ENCODE assay signal across 10 cellular contexts in the genomic region with DNA sequence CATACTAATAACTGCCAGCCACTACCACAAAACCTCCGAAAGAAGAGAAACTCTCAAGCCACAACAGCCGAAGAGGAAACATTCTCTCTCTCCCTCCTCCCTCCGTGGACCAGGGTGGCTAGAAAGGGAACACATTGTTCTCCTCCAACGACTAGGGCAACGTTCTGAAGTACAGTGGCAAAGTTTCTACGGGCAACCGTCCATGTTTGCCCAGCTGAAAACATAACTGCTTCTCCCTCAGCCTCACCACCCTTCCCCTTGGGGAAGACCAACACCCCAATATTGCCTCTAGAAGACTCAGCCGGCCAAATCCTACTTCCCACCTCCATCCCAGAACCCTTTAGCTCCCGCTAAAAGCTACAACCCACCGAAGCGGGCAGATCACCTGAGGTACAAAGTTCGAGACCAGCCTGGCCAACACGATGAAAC. TPM values are rescaled to one million over a fixed set of nuclear protein-coding genes. Genes with fewer than 3 reads are reported as not detected.
DNase-seq lines count a peak whose midpoint lies in the region; ATAC-seq, FAIRE-seq and TF ChIP-seq lines count a peak whose summit lies in the region.
"Had no signal": no experiment of that assay in that cellular context is flagged by ENCODE, and none has a peak within 500 bp of the region (broad histone marks: within the 10 kb centered on the region; RNA-seq: fewer than 3 reads in every experiment).

No MANE protein-coding gene starts in this region.

- H3K4me3 ChIP-seq in Peyer's patch = peak overlapping the region; percentile 54 to 77 (median 66)
- peak overlapping the region; percentile 68 to 99 (median 96) for H3K4me3 ChIP-seq in H1 (ENCODE audit: extremely low read depth in 1 of 4, insufficient read depth in 2 of 4, low read depth in 3 of 4, low read length in 4 of 4)

- no peak overlapping the region for H4K5ac ChIP-seq in H1 (ENCODE audit: insufficient read length, low read depth, low read length)

- H3K79me1 ChIP-seq in H1 (ENCODE audit: low read depth, low read length) = peaks cover 10% of the 10 kb centered on the region

- TF ChIP-seq POLR2A in Peyer's patch (IDR thresholded peaks at IDR 0.05) = no peak
- TF ChIP-seq POLR2A in H1 (IDR thresholded peaks at IDR 0.05; ENCODE audit: control extremely low read depth in 1 of 2, low read depth in 2 of 2, low read length in 2 of 2) = no peak; a peak in 1 of 3 replicates

- H3K27me3 ChIP-seq in Peyer's patch (no peaks in the 10 kb centered on the region), H1 (replicated peaks in 1 of 4; ENCODE audit: control insufficient read depth in 3 of 4, extremely low read depth in 1 of 4, insufficient read depth in 3 of 4, low read length in 3 of 4) (no peaks in the 10 kb centered on the region; a peak in 1 of 7 replicates)

- no peak for TF ChIP-seq RAD21 in H1 (IDR thresholded peaks at IDR 0.05 in 1 of 2, conservative IDR thresholded peaks at IDR 0.05 in 1 of 2; ENCODE audit: low read depth in 2 of 2, low read length in 2 of 2)

- peak; percentile 78 for DNase-seq in SIG-M5 treated with dmso at 0.1 percent for 504 hours (lab: John Stamatoyannopoulos, UW; ENCODE audit: unreplicated experiment)
- DNase-seq in SIG-M5 (lab: John Stamatoyannopoulos, UW) = no peak
- no peak for DNase-seq in Peyer's patch
- DNase-seq in H1 (ENCODE audit: low read depth in 1 of 2, low spot score in 2 of 2) = no peak
- no peak for DNase-seq in natural killer cell
- no peak for DNase-seq in NK-92 (lab: John Stamatoyannopoulos, UW; ENCODE audit: unreplicated experiment)
- DNase-seq in HPDE6-E6E7 (ENCODE audit: extremely low spot score) = no peak
- DNase-seq in left lobe of liver (ENCODE audit: low spot score) = no peak

- H3K79me2 ChIP-seq in H1 (ENCODE audit: control insufficient read depth in 1 of 2, insufficient read depth in 2 of 2, low read length in 2 of 2) = peaks cover 33 to 68% of the 10 kb centered on the region in 2 experiments

- peak overlapping the region; percentile 13 to 94 (median 72) for H3K9ac ChIP-seq in H1 (replicated peaks in 1 of 4; ENCODE audit: extremely low read depth in 1 of 4, low read depth in 3 of 4, low read length in 3 of 4)

- no peak overlapping the region; the same call in 1 of the 2 replicates for H4K8ac ChIP-seq in H1 (ENCODE audit: extremely low read depth, insufficient read depth, low read length)

- peaks cover 27 to 44% of the 10 kb centered on the region in 2 experiments for H4K20me1 ChIP-seq in H1 (replicated peaks in 1 of 2; ENCODE audit: control insufficient read depth in 1 of 2, insufficient read depth in 2 of 2, low read length in 2 of 2)

- CTCF ChIA-PET in H1 (lab: Charles Lee; ENCODE audit: partially characterized antibody) = interaction anchor here (0.8 to 1.8 kb wide), 6 partner anchors 9 to 393 kb away, joined by 3 to 7 read pairs (median 4); no protein-coding TSS in a partner anchor

- 7% methylated on average over 13 of the region's 13 CpGs; no CpG with 5 or more reads in 1 of the 2 experiments for WGBS in H1 (ENCODE audit: extremely low coverage in 1 of 2, insufficient coverage in 1 of 2, insufficient read length in 1 of 2, insufficient replicate concordance in 2 of 2, low coverage in 1 of 2, low lambda C conversion rate in 2 of 2, missing lambda C conversion rate in 1 of 2), 2 experiments

- H3K4me1 Mint-ChIP-seq in natural killer cell = peaks cover 34 to 38% of the 10 kb centered on the region in 2 donors

- peak overlapping the region; percentile 81 to 96 (median 90) for H3K27ac ChIP-seq in Peyer's patch
- H3K27ac ChIP-seq in H1 (ENCODE audit: low read depth, low read length) = no peak overlapping the region

- no peaks in the 10 kb centered on the region for H3K27me3 Mint-ChIP-seq in natural killer cell (ENCODE audit: low read depth in 2 of 2)

- no peak overlapping the region for H3K14ac ChIP-seq in H1 (ENCODE audit: insufficient read length)

- no peak for TF ChIP-seq CTCF in Peyer's patch (IDR thresholded peaks at IDR 0.05)
- TF ChIP-seq CTCF in H1 (IDR thresholded peaks at IDR 0.05; ENCODE audit: control extremely low read depth in 1 of 3, insufficient read depth in 1 of 3, low read depth in 1 of 3, low read length in 3 of 3) = no peak
- no peak for TF ChIP-seq CTCF in natural killer cell (IDR thresholded peaks at IDR 0.05)

- no peak overlapping the region for H3K23ac ChIP-seq in H1 (ENCODE audit: insufficient read length)

- H3K56ac ChIP-seq in H1 (replicated peaks; ENCODE audit: insufficient read length, low read depth, low read length) = peak overlapping the region; percentile 13

- H3K4ac ChIP-seq in H1 (replicated peaks; ENCODE audit: insufficient read length, low read depth, low read length) = no peak overlapping the region

- peak overlapping the region; percentile 99 for H3K4me3 Mint-ChIP-seq in natural killer cell

- H2BK120ac ChIP-seq in H1 (replicated peaks; ENCODE audit: low read depth, low read length) = no peak overlapping the region

- H3K36me3 ChIP-seq in Peyer's patch (peaks cover 0 to 39% (median 0%) of the 10 kb centered on the region in 3 donors), H1 (ENCODE audit: control insufficient read depth in 2 of 4, insufficient read depth in 4 of 4, low read length in 3 of 4) (peaks cover 36 to 60% (median 39%) of the 10 kb centered on the region in 4 experiments)

- H4K91ac ChIP-seq in H1 (replicated peaks; ENCODE audit: insufficient read length, low read length) = no peak overlapping the region

- intact Hi-C loops in natural killer cell (cut with micrococcal nuclease) = no loop called here

- H2BK5ac ChIP-seq in H1 (ENCODE audit: low read depth, low read length) = no peak overlapping the region

- peak overlapping the region; percentile 94 to 95 for H3K4me2 ChIP-seq in H1 (ENCODE audit: insufficient read depth in 1 of 2, low read depth in 2 of 2, low read length in 2 of 2)

- H3K9me3 Mint-ChIP-seq in natural killer cell = no peaks in the 10 kb centered on the region

- no peak overlapping the region for H2BK20ac ChIP-seq in H1 (ENCODE audit: low read length)

- no peak overlapping the region for H2BK15ac ChIP-seq in H1 (ENCODE audit: low read length)

- peaks cover 25% of the 10 kb centered on the region for H3K36me3 Mint-ChIP-seq in natural killer cell

- H3K27ac Mint-ChIP-seq in natural killer cell = peak overlapping the region; percentile 86 to 97

- H2AFZ ChIP-seq in H1 (ENCODE audit: low read length) = no peak overlapping the region

- no peak overlapping the region; the same call in 1 of the 2 replicates for H2BK12ac ChIP-seq in H1 (ENCODE audit: low read depth, low read length)

- POLR2A ChIA-PET in H1 (lab: Charles Lee; ENCODE audit: partially characterized antibody) = interaction anchor here (0.7 to 3.3 kb wide), 24 partner anchors 10 to 309 kb away, joined by 3 to 69 read pairs (median 5); a partner anchor contains a TSS

- no peak for FAIRE-seq in H1 (lab: Jason Lieb, UNC)
- FAIRE-seq: colon, G401.6 had no signal

- no peak overlapping the region; the same call in 1 of the 2 replicates for H3K18ac ChIP-seq in H1 (ENCODE audit: extremely low read depth, low read length)

- H2AK5ac ChIP-seq in H1 (ENCODE audit: low read depth, low read length) = no peak overlapping the region

- no peak for TF ChIP-seq EP300 in H1 (IDR thresholded peaks at IDR 0.05; ENCODE audit: borderline replicate concordance in 1 of 2, low read depth in 2 of 2, low read length in 2 of 2)

- H3K9me3 ChIP-seq in Peyer's patch (no peaks in the 10 kb centered on the region), H1 (ENCODE audit: insufficient read depth in 2 of 2, low read depth in 1 of 2, low read length in 1 of 2) (no peaks in the 10 kb centered on the region)

- ATAC-seq in natural killer cell = no peak
- no peak for ATAC-seq in left lobe of liver

- H3K23me2 ChIP-seq in H1 (ENCODE audit: low read depth, low read length) = peaks cover 8% of the 10 kb centered on the region

- H3K4me1 ChIP-seq in Peyer's patch (peaks cover 0 to 16% (median 4%) of the 10 kb centered on the region in 4 donors), H1 (replicated peaks in 1 of 4; ENCODE audit: control insufficient read depth in 3 of 4, insufficient read depth in 4 of 4, low read length in 3 of 4) (peaks cover 4 to 12% (median 8%) of the 10 kb centered on the region in 4 experiments; a peak in 5 of 7 replicates)

TF ChIP-seq in H1, 55 proteins besides CTCF, POLR2A, EP300 and RAD21 (continues in another document):
- TF ChIP-seq BRCA1 (IDR thresholded peaks at IDR 0.05; ENCODE audit: low read depth, low read length) (no peak), CBX5 (IDR thresholded peaks at IDR 0.05; ENCODE audit: low read depth, low read length) (no peak), RBBP5 (IDR thresholded peaks at IDR 0.05; ENCODE audit: borderline replicate concordance, low read depth, low read length) (0 out of 2 replicates have a peak, but pooled peaks have one; percentile 9), PHF8 (conservative IDR thresholded peaks at IDR 0.05; ENCODE audit: low read depth, low read length) (no peak), SRF (IDR thresholded peaks at IDR 0.05; ENCODE audit: low read depth, low read length) (no peak)

RNA-seq across cellular contexts. Expression of a gene that starts 2.0 kb away (rescaled TPM):
- total RNA-seq in Peyer's patch (100 to 1,000 TPM; 148 to 864 (median 443) TPM), natural killer cell (100 to 1,000 TPM; 128 to 420 (median 134) TPM), left lobe of liver (221 TPM)
- 453 and 457 TPM in 2 replicates for total RNA-seq in H1 (2021; fragmentation: NEBNext Ultra II Directional; extraction: Animal tissue kit (Norgen Biotek cat#: 25700))
- 261 and 313 TPM in 2 replicates for polyA plus RNA-seq in H1 (2011; rRNA removed)
- polyA plus RNA-seq in H1 (2011; cell fraction: cytosol; rRNA removed) = 310 TPM
- polyA plus RNA-seq in H1 (2011; cell fraction: nucleus; rRNA removed) = 796 TPM
- 369 to 470 TPM (median 416 TPM) in 4 replicates for polyA plus RNA-seq in H1 (2012, experiment 1 of 2)
- 263 TPM for polyA plus RNA-seq in H1 (2012, experiment 2 of 2)
- polyA plus RNA-seq in H1 (2013, experiment 1 of 2) = 204 TPM
- 205 TPM for polyA plus RNA-seq in H1 (2013, experiment 2 of 2)
- 474 and 542 TPM in 2 replicates for polyA minus RNA-seq in H1 (2011; rRNA and poly(A)+ RNA removed)
- polyA minus RNA-seq in H1 (2011; cell fraction: cytosol; rRNA and poly(A)+ RNA removed) = 279 TPM
- 209 TPM for polyA minus RNA-seq in H1 (2011; cell fraction: nucleus; rRNA and poly(A)+ RNA removed)

RNA-seq across cellular contexts. Expression of a gene that starts 10.8 kb away (rescaled TPM):
- not detected for total RNA-seq in Peyer's patch
- not detected in 2 replicates for total RNA-seq in H1 (2021; fragmentation: NEBNext Ultra II Directional; extraction: Animal tissue kit (Norgen Biotek cat#: 25700))
- polyA plus RNA-seq in H1 (2011; rRNA removed) = not detected in 2 replicates
- polyA plus RNA-seq in H1 (2011; cell fraction: cytosol; rRNA removed) = not detected
- not detected for polyA plus RNA-seq in H1 (2011; cell fraction: nucleus; rRNA removed)
- polyA plus RNA-seq in H1 (2012, experiment 1 of 2) = 0.07 TPM in 1 of 4 replicates, not detected in the others
- not detected for polyA plus RNA-seq in H1 (2012, experiment 2 of 2)
- polyA plus RNA-seq in H1 (2013, experiment 1 of 2) = not detected
- not detected for polyA plus RNA-seq in H1 (2013, experiment 2 of 2)
- polyA minus RNA-seq in H1 (2011; rRNA and poly(A)+ RNA removed) = not detected in 2 replicates
- not detected for polyA minus RNA-seq in H1 (2011; cell fraction: cytosol; rRNA and poly(A)+ RNA removed)
- polyA minus RNA-seq in H1 (2011; cell fraction: nucleus; rRNA and poly(A)+ RNA removed) = not detected
- not detected for total RNA-seq in natural killer cell
- not detected for total RNA-seq in left lobe of liver
